25 cellular contexts compared by ENCODE assay signal in genomic region chr9:91547076-91547475, GRCh38.
"Had no signal": no experiment of that assay in that cellular context is flagged by ENCODE, and none has a peak within 500 bp of the region (broad histone marks: within the 10 kb centered on the region; RNA-seq: fewer than 3 reads in every experiment).

No MANE protein-coding gene starts in this region.

- H3K27ac Mint-ChIP-seq: activated CD4-positive, alpha-beta memory T cell treated with anti-CD3 and anti-CD28 coated beads, Interleukin-2, amount 10 ng/mL, durations not matched to agents 7 days and 5 days; activated CD4-positive, alpha-beta T cell treated with anti-CD3 and anti-CD28 coated beads, Interleukin-2, amount 10 ng/mL, durations not matched to agents 7 days and 5 days; activated naive CD4-positive, alpha-beta T cell treated with anti-CD3 and anti-CD28 coated beads, Interleukin-2, amount 10 ng/mL, durations not matched to agents 7 days and 5 days; activated naive CD8-positive, alpha-beta T cell treated with anti-CD3 and anti-CD28 coated beads, Interleukin-2, amount 10 ng/mL, durations not matched to agents 7 days and 5 days; activated T-cell treated with anti-CD3 and anti-CD28 coated beads, Interleukin-2, amount 50 U/mL, for 24 hours; naive thymus-derived CD8-positive, alpha-beta T cell had no signal

- H3K9ac ChIP-seq: parathyroid adenoma had no signal

- H3K36me3 Mint-ChIP-seq: activated naive CD4-positive, alpha-beta T cell treated with anti-CD3 and anti-CD28 coated beads, Interleukin-2, amount 10 ng/mL, durations not matched to agents 7 days and 5 days; activated naive CD8-positive, alpha-beta T cell treated with anti-CD3 and anti-CD28 coated beads, Interleukin-2, amount 10 ng/mL, durations not matched to agents 7 days and 5 days; naive thymus-derived CD8-positive, alpha-beta T cell had no signal

- H3K4me3 ChIP-seq: colonic mucosa, gastrocnemius medialis, hepatocyte, left lung, lung, psoas muscle, tibial nerve had no signal

- H3K27ac ChIP-seq: colonic mucosa, gastrocnemius medialis, hepatocyte, left lung, parathyroid adenoma, psoas muscle, tibial nerve had no signal

- H3K9me3 Mint-ChIP-seq: activated CD4-positive, alpha-beta memory T cell treated with anti-CD3 and anti-CD28 coated beads, Interleukin-2, amount 10 ng/mL, durations not matched to agents 7 days and 5 days; activated naive CD4-positive, alpha-beta T cell treated with anti-CD3 and anti-CD28 coated beads, Interleukin-2, amount 10 ng/mL, durations not matched to agents 7 days and 5 days; activated naive CD8-positive, alpha-beta T cell treated with anti-CD3 and anti-CD28 coated beads, Interleukin-2, amount 10 ng/mL, durations not matched to agents 7 days and 5 days; activated T-cell treated with anti-CD3 and anti-CD28 coated beads, Interleukin-2, amount 50 U/mL, for 24 hours had no signal

- DNase-seq: activated CD4-positive, alpha-beta memory T cell treated with anti-CD3 and anti-CD28 coated beads, Interleukin-2, amount 10 ng/mL, durations not matched to agents 7 days and 5 days; activated CD4-positive, alpha-beta T cell treated with anti-CD3 and anti-CD28 coated beads for 1 hour; activated CD4-positive, alpha-beta T cell treated with anti-CD3 and anti-CD28 coated beads, Interleukin-2, amount 10 ng/mL, durations not matched to agents 7 days and 5 days; activated CD8-positive, alpha-beta memory T cell treated with anti-CD3 and anti-CD28 coated beads, Interleukin-2, amount 50 U/mL, for 48 hours; activated gamma-delta T cell; activated naive CD4-positive, alpha-beta T cell treated with anti-CD3 and anti-CD28 coated beads, Interleukin-2, amount 10 ng/mL, durations not matched to agents 7 days and 5 days; activated naive CD8-positive, alpha-beta T cell treated with anti-CD3 and anti-CD28 coated beads, Interleukin-2, amount 10 ng/mL, durations not matched to agents 7 days and 5 days; activated T-cell treated with anti-CD3 and anti-CD28 coated beads, Interleukin-2, amount 50 U/mL, for 24 hours; colonic mucosa; effector CD8-positive, alpha-beta T cell; gastrocnemius medialis; kidney; left lung; naive thymus-derived CD8-positive, alpha-beta T cell; nucleus accumbens; psoas muscle; stimulated activated CD4-positive, alpha-beta T cell treated with anti-CD3 and anti-CD28 coated beads, Interleukin-15, amount 100 ng/mL, for 24 hours; stimulated activated CD4-positive, alpha-beta T cell treated with anti-CD3 and anti-CD28 coated beads, Interleukin-2, amount 100 ng/mL, for 24 hours; stimulated activated naive CD4-positive, alpha-beta T cell; T-helper 2 cell had no signal

- H3K4me3 Mint-ChIP-seq: activated CD4-positive, alpha-beta memory T cell treated with anti-CD3 and anti-CD28 coated beads, Interleukin-2, amount 10 ng/mL, durations not matched to agents 7 days and 5 days; activated CD4-positive, alpha-beta T cell treated with anti-CD3 and anti-CD28 coated beads, Interleukin-2, amount 10 ng/mL, durations not matched to agents 7 days and 5 days; activated naive CD4-positive, alpha-beta T cell treated with anti-CD3 and anti-CD28 coated beads, Interleukin-2, amount 10 ng/mL, durations not matched to agents 7 days and 5 days; activated naive CD8-positive, alpha-beta T cell treated with anti-CD3 and anti-CD28 coated beads, Interleukin-2, amount 10 ng/mL, durations not matched to agents 7 days and 5 days; activated T-cell treated with anti-CD3 and anti-CD28 coated beads, Interleukin-2, amount 50 U/mL, for 24 hours; naive thymus-derived CD8-positive, alpha-beta T cell; neural crest cell had no signal

- H3K36me3 ChIP-seq: colonic mucosa, gastrocnemius medialis, left lung, tibial nerve had no signal

- ATAC-seq: gastrocnemius medialis; left lung; naive thymus-derived CD8-positive, alpha-beta T cell; psoas muscle had no signal

- H2AFZ ChIP-seq: hepatocyte, parathyroid adenoma had no signal

- H3K4me1 Mint-ChIP-seq: activated naive CD4-positive, alpha-beta T cell treated with anti-CD3 and anti-CD28 coated beads, Interleukin-2, amount 10 ng/mL, durations not matched to agents 7 days and 5 days; activated naive CD8-positive, alpha-beta T cell treated with anti-CD3 and anti-CD28 coated beads, Interleukin-2, amount 10 ng/mL, durations not matched to agents 7 days and 5 days; naive thymus-derived CD8-positive, alpha-beta T cell; neural crest cell had no signal

- H3K79me2 ChIP-seq: hepatocyte, parathyroid adenoma had no signal

- H3K4me2 ChIP-seq: hepatocyte had no signal

- H3K4me1 ChIP-seq: colonic mucosa, gastrocnemius medialis, left lung, parathyroid adenoma, psoas muscle, tibial nerve had no signal

- H3K9me3 ChIP-seq: colonic mucosa, gastrocnemius medialis, left lung, psoas muscle had no signal

- H3K27me3 ChIP-seq: colonic mucosa, gastrocnemius medialis, hepatocyte, left lung, tibial nerve had no signal
